9 cellular contexts compared by ENCODE assay signal in genomic region chr12:72017054-72017651, GRCh38.
DNase-seq lines count a peak whose midpoint lies in the region; ATAC-seq, FAIRE-seq and TF ChIP-seq lines count a peak whose summit lies in the region.
"Had no signal": no experiment of that assay in that cellular context is flagged by ENCODE, and none has a peak within 500 bp of the region (broad histone marks: within the 10 kb centered on the region; RNA-seq: fewer than 3 reads in every experiment).

No MANE protein-coding gene starts in this region.

- no peaks in the 10 kb centered on the region for H3K9me3 ChIP-seq in CD8-positive, alpha-beta T cell (ENCODE audit: low read length)
- H3K9me3 ChIP-seq in HepG2 (ENCODE audit: low read length), result no peaks in the 10 kb centered on the region

- no peak overlapping the region for H3K27ac Mint-ChIP-seq in CD8-positive, alpha-beta T cell
- H3K27ac Mint-ChIP-seq in chondrocyte (ENCODE audit: unreplicated experiment), result no peak overlapping the region
- H3K27ac Mint-ChIP-seq: activated naive CD8-positive, alpha-beta T cell had no signal

- H3K27me3 ChIP-seq in CD8-positive, alpha-beta T cell (ENCODE audit: insufficient read depth, low read length), result no peaks in the 10 kb centered on the region
- H3K27me3 ChIP-seq in HepG2 (ENCODE audit: control insufficient read depth in 1 of 2, insufficient read depth in 2 of 2, low read length in 2 of 2), result no peaks in the 10 kb centered on the region; a peak in 1 of 5 replicates

- no peaks in the 10 kb centered on the region for H3K4me1 ChIP-seq in CD8-positive, alpha-beta T cell (ENCODE audit: insufficient read depth, low read length)
- no peaks in the 10 kb centered on the region for H3K4me1 ChIP-seq in HepG2 (ENCODE audit: insufficient read depth, low read length)

- peak; percentile 94 for FAIRE-seq in HepG2 (lab: Jason Lieb, UNC)

- H3K36me3 Mint-ChIP-seq in CD8-positive, alpha-beta T cell, result no peaks in the 10 kb centered on the region
- H3K36me3 Mint-ChIP-seq in chondrocyte (ENCODE audit: low read depth), result no peaks in the 10 kb centered on the region
- H3K36me3 Mint-ChIP-seq: activated naive CD8-positive, alpha-beta T cell had no signal

- TF ChIP-seq EP300 in HepG2 (IDR thresholded peaks at IDR 0.05; ENCODE audit: low read depth in 2 of 2, low read length in 2 of 2) (no peak), HepG2 (CRISPR knock-in tag; IDR thresholded peaks at IDR 0.05; ENCODE audit: borderline replicate concordance) (no peak)

- BruUV-seq in HepG2 (replicated peaks; lab: Mats Ljungman, UMichigan), result no TSS peak

- in situ Hi-C loops in HepG2 (cut with HindIII; ENCODE audit: extremely low pct_ligation_motif_present, low pct_unique_long_range_greater_than_20kb), result no loop called here

- 1% methylated on average over 6 of the region's 6 CpGs for WGBS in HepG2 (ENCODE audit: low lambda C conversion rate)

- no peaks in the 10 kb centered on the region for H3K9me3 Mint-ChIP-seq in CD8-positive, alpha-beta T cell
- peaks cover under 1% of the 10 kb centered on the region for H3K9me3 Mint-ChIP-seq in chondrocyte (ENCODE audit: low read depth)

- H3K27me3 Mint-ChIP-seq in CD8-positive, alpha-beta T cell (ENCODE audit: low read depth), result peaks cover 8% of the 10 kb centered on the region
- peaks cover 22% of the 10 kb centered on the region for H3K27me3 Mint-ChIP-seq in chondrocyte (ENCODE audit: low read depth)

- peak; percentile 71 for TF ChIP-seq CTCF in CD8-positive, alpha-beta T cell (IDR thresholded peaks at IDR 0.05)
- TF ChIP-seq CTCF in chondrocyte (IDR thresholded peaks at IDR 0.05) (peak; percentile 89), HepG2 (CRISPR knock-in tag; IDR thresholded peaks at IDR 0.05) (peak; percentile 87)

- H3K4me3 Mint-ChIP-seq in CD8-positive, alpha-beta T cell, result no peak overlapping the region
- H3K4me3 Mint-ChIP-seq in chondrocyte (ENCODE audit: unreplicated experiment), result no peak overlapping the region
- H3K4me3 Mint-ChIP-seq: activated naive CD8-positive, alpha-beta T cell had no signal

- no peaks in the 10 kb centered on the region for H3K36me3 ChIP-seq in CD8-positive, alpha-beta T cell (ENCODE audit: insufficient read depth, low read length)
- H3K36me3 ChIP-seq in HepG2 (replicated peaks in 1 of 2; ENCODE audit: control insufficient read depth in 1 of 2, insufficient read depth in 2 of 2, low read length in 2 of 2), result no peaks in the 10 kb centered on the region

- intact Hi-C loops in CD8-positive, alpha-beta T cell (cut with DNase I, micrococcal nuclease), result no loop called here
- intact Hi-C loops in HepG2 (cut with micrococcal nuclease; ENCODE audit: unreplicated experiment), result loop anchor here (5.0 kb wide), 1 partner anchor 245 kb away; no protein-coding TSS in a partner anchor

- no peaks in the 10 kb centered on the region for H3K4me1 Mint-ChIP-seq in CD8-positive, alpha-beta T cell (ENCODE audit: low read depth)
- H3K4me1 Mint-ChIP-seq in chondrocyte (ENCODE audit: low read depth), result peaks cover under 1% of the 10 kb centered on the region

- no peak overlapping the region for H2AFZ ChIP-seq in HepG2 (ENCODE audit: low read length)

- no peak overlapping the region for H3K4me3 ChIP-seq in CD8-positive, alpha-beta T cell (ENCODE audit: low read depth, low read length)
- H3K4me3 ChIP-seq in HepG2 (replicated peaks in 1 of 3; ENCODE audit: insufficient read depth in 1 of 3, low read depth in 2 of 3, low read length in 3 of 3), result no peak overlapping the region

- POLR2A ChIA-PET in CD8-positive, alpha-beta T cell (lab: Charles Lee), result no interaction called here
- POLR2A ChIA-PET in HepG2 (lab: Yijun Ruan, JAX), result no interaction called here

- TF ChIP-seq POLR2A in HepG2 (IDR thresholded peaks at IDR 0.05; ENCODE audit: insufficient read depth in 1 of 2, low read depth in 2 of 2, low read length in 2 of 2), result no peak

- H4K20me1 ChIP-seq in HepG2 (ENCODE audit: insufficient read depth, low read length), result no peaks in the 10 kb centered on the region

- peak; percentile 18 to 62 (median 29) for DNase-seq in CD8-positive, alpha-beta T cell
- DNase-seq in NCI-H460 (ENCODE audit: extremely low read depth, low read depth) (peak; percentile 70), chondrocyte (ENCODE audit: low spot score) (no peak), HepG2 (ENCODE audit: low spot score) (peak; percentile 62)
- DNase-seq in activated CD4-positive, alpha-beta T cell treated with anti-CD3 and anti-CD28 coated beads for 24 hours (ENCODE audit: low read depth in 2 of 2), result peak; percentile 24 to 37
- DNase-seq in stimulated activated CD4-positive, alpha-beta T cell treated with anti-CD3 and anti-CD28 coated beads, TNF-alpha, amount 100 ng/mL, for 48 hours (ENCODE audit: low read depth in 3 of 3), result peak; percentile 37 to 39 (median 38)

- no peak overlapping the region for H3K4me2 ChIP-seq in HepG2 (ENCODE audit: low read depth, low read length)

- no peak overlapping the region for H3K9ac ChIP-seq in HepG2 (ENCODE audit: insufficient read depth, low read depth, low read length)

- no peaks in the 10 kb centered on the region for H3K79me2 ChIP-seq in HepG2 (ENCODE audit: insufficient read depth, low read length)

- TF ChIP-seq RAD21 in HepG2 (CRISPR knock-in tag; IDR thresholded peaks at IDR 0.05), result 0 out of 2 replicates have a peak, but pooled peaks have one; percentile 56

- CTCF ChIA-PET in CD8-positive, alpha-beta T cell (lab: Charles Lee), result interaction anchor here (0.7 to 1.2 kb wide), 5 partner anchors 9 to 27 kb away, joined by 3 to 6 read pairs (median 3); no protein-coding TSS in a partner anchor
- CTCF ChIA-PET in HepG2 (lab: Yijun Ruan, JAX; ENCODE audit: low intra/inter-chr PET ratio, low total read pairs), result no interaction called here

- no peak overlapping the region for H3K27ac ChIP-seq in CD8-positive, alpha-beta T cell (ENCODE audit: low read depth, low read length)
- no peak overlapping the region for H3K27ac ChIP-seq in HepG2 (ENCODE audit: extremely low read length, insufficient read depth, low read length)

- peak; percentile 85 for ATAC-seq in CD8-positive, alpha-beta T cell
- ATAC-seq in GM19395 (IDR thresholded peaks at IDR 0.05; ENCODE audit: unreplicated experiment) (peak; percentile 98), HG03442 (IDR thresholded peaks at IDR 0.05; ENCODE audit: unreplicated experiment) (peak; percentile 99), HepG2 (peak; percentile 97)

TF ChIP-seq in HepG2, 621 proteins besides CTCF, POLR2A, EP300 and RAD21:
- TF ChIP-seq ATM (IDR thresholded peaks at IDR 0.05; ENCODE audit: borderline replicate concordance), result no peak
- TF ChIP-seq SIX1 (CRISPR knock-in tag; IDR thresholded peaks at IDR 0.05; ENCODE audit: borderline replicate concordance), result no peak
- peak; percentile 71 for TF ChIP-seq STAG1 (CRISPR knock-in tag; IDR thresholded peaks at IDR 0.05)
- peak; percentile 42 for TF ChIP-seq ZFX (CRISPR knock-in tag; IDR thresholded peaks at IDR 0.05; ENCODE audit: low read depth)
- no peak for TF ChIP-seq CCAR2 (optimal IDR thresholded peaks at IDR 0.05; ENCODE audit: low read depth, low read length)
- TF ChIP-seq DBP (CRISPR knock-in tag; IDR thresholded peaks at IDR 0.05; ENCODE audit: not compliant biosample characterization), result no peak
- peak; percentile 18 for TF ChIP-seq XRCC5 (optimal IDR thresholded peaks at IDR 0.05; ENCODE audit: low read length)
- no peak for TF ChIP-seq ZNF577 (CRISPR knock-in tag; IDR thresholded peaks at IDR 0.05; ENCODE audit: borderline replicate concordance, low read depth)
- no peak for TF ChIP-seq GMEB1 (CRISPR knock-in tag; IDR thresholded peaks at IDR 0.05; ENCODE audit: borderline replicate concordance)
- TF ChIP-seq NR2F6 (IDR thresholded peaks at IDR 0.05), result no peak
- no peak for TF ChIP-seq NR2F6 (CRISPR knock-in tag; IDR thresholded peaks at IDR 0.05)
- TF ChIP-seq HHEX (CRISPR knock-in tag; IDR thresholded peaks at IDR 0.05), result no peak
- no peak for TF ChIP-seq TIGD3 (CRISPR knock-in tag; IDR thresholded peaks at IDR 0.05; ENCODE audit: borderline replicate concordance)
